ENCODE assay signal across 11 cellular contexts in genomic region chr4:102610007-102610406, GRCh38.
DNase-seq lines count a peak whose midpoint lies in the region; ATAC-seq, FAIRE-seq and TF ChIP-seq lines count a peak whose summit lies in the region.
"Had no signal": no experiment of that assay in that cellular context is flagged by ENCODE, and none has a peak within 500 bp of the region (broad histone marks: within the 10 kb centered on the region; RNA-seq: fewer than 3 reads in every experiment).

No MANE protein-coding gene starts in this region.

- no peak overlapping the region for H3K9ac ChIP-seq in BLaER1
- no peak overlapping the region for H3K9ac ChIP-seq in SK-N-SH
- H3K9ac ChIP-seq in kidney (ENCODE audit: low read length in 2 of 2), result no peak overlapping the region

- H3K4me3 ChIP-seq in BLaER1 (no peak overlapping the region), SK-N-SH (ENCODE audit: low read depth in 2 of 2, low read length in 1 of 2) (no peak overlapping the region), fibroblast of pulmonary artery (replicated peaks; ENCODE audit: low read depth, low read length) (no peak overlapping the region), kidney (ENCODE audit: low read length in 2 of 2) (no peak overlapping the region), prostate gland (no peak overlapping the region)
- H3K4me3 ChIP-seq: gastrocnemius medialis, Peyer's patch had no signal

- no peak for FAIRE-seq in kidney (lab: Jason Lieb, UNC)

- no peaks in the 10 kb centered on the region for H3K79me2 ChIP-seq in SK-N-SH (ENCODE audit: insufficient read depth)

- DNase-seq in SK-N-SH, result no peak
- peak; percentile 37 for DNase-seq in fibroblast of pulmonary artery (ENCODE audit: low read depth)
- no peak for DNase-seq in kidney
- DNase-seq in prostate gland (ENCODE audit: low spot score), result no peak
- DNase-seq: gastrocnemius medialis had no signal

- H3K27ac ChIP-seq in BLaER1 (no peak overlapping the region), SK-N-SH (ENCODE audit: low read depth in 2 of 2, low read length in 1 of 2) (no peak overlapping the region), kidney (ENCODE audit: low read depth in 2 of 2, low read length in 2 of 2) (no peak overlapping the region), prostate gland (no peak overlapping the region)
- H3K27ac ChIP-seq: gastrocnemius medialis, Peyer's patch had no signal

- no peaks in the 10 kb centered on the region for H3K9me3 ChIP-seq in BLaER1
- H3K9me3 ChIP-seq in SK-N-SH, result no peaks in the 10 kb centered on the region
- H3K9me3 ChIP-seq in kidney (ENCODE audit: control insufficient read depth in 1 of 2, low read length in 2 of 2), result no peaks in the 10 kb centered on the region
- H3K9me3 ChIP-seq in prostate gland, result no peaks in the 10 kb centered on the region
- H3K9me3 ChIP-seq: gastrocnemius medialis, Peyer's patch had no signal

- H3K4me1 ChIP-seq in BLaER1 (peaks cover 58% of the 10 kb centered on the region), SK-N-SH (ENCODE audit: control insufficient read depth in 1 of 2, insufficient read depth in 2 of 2, low read depth in 1 of 2, low read length in 1 of 2) (no peaks in the 10 kb centered on the region), kidney (ENCODE audit: control insufficient read depth in 1 of 2, insufficient read depth in 1 of 2, low read depth in 1 of 2, low read length in 2 of 2) (peaks cover 0 to 3% of the 10 kb centered on the region in 2 donors), prostate gland (replicated peaks) (no peaks in the 10 kb centered on the region)
- H3K4me1 ChIP-seq: gastrocnemius medialis had no signal

- H3K27me3 ChIP-seq in BLaER1, result no peaks in the 10 kb centered on the region
- H3K27me3 ChIP-seq in SK-N-SH (ENCODE audit: insufficient read depth), result no peaks in the 10 kb centered on the region
- H3K27me3 ChIP-seq in prostate gland (replicated peaks; ENCODE audit: insufficient read depth), result no peaks in the 10 kb centered on the region
- H3K27me3 ChIP-seq: gastrocnemius medialis, Peyer's patch had no signal

- peak; percentile 44 for TF ChIP-seq RAD21 in SK-N-SH (IDR thresholded peaks at IDR 0.05; ENCODE audit: low read length)

- TF ChIP-seq POLR2A in prostate gland (IDR thresholded peaks at IDR 0.05), result no peak

- intact Hi-C loops in kidney (cut with DNase I), result no loop called here
- intact Hi-C loops in prostate gland (cut with DNase I), result loop anchor here (5.0 kb wide), 1 partner anchor 163 kb away; no protein-coding TSS in a partner anchor

- H3K9me2 ChIP-seq in SK-N-SH, result no peaks in the 10 kb centered on the region

- H3K4me2 ChIP-seq in BLaER1, result peak overlapping the region; percentile 80
- H3K4me2 ChIP-seq in SK-N-SH, result no peak overlapping the region

- ATAC-seq in GM18907 (IDR thresholded peaks at IDR 0.05; ENCODE audit: unreplicated experiment) (peak; percentile 41), HG02870 (IDR thresholded peaks at IDR 0.05; ENCODE audit: unreplicated experiment) (no peak), HG02885 (IDR thresholded peaks at IDR 0.05; ENCODE audit: poor library complexity, unreplicated experiment) (no peak)
- ATAC-seq: gastrocnemius medialis; natural killer cell treated with Interleukin-12 subunit alpha and Interleukin-12 subunit beta and Interleukin-15 and Interleukin-18, amount 100 ng/mL, for 72 hours had no signal

- H3K36me3 ChIP-seq in BLaER1, result peaks cover 87% of the 10 kb centered on the region
- peaks cover 40 to 85% of the 10 kb centered on the region in 2 experiments for H3K36me3 ChIP-seq in SK-N-SH (replicated peaks in 1 of 2; ENCODE audit: control insufficient read depth in 1 of 2, insufficient read depth in 2 of 2, low read length in 1 of 2)
- H3K36me3 ChIP-seq in kidney (ENCODE audit: control insufficient read depth in 1 of 2, insufficient read depth in 2 of 2, low read length in 2 of 2), result peaks cover 44 to 66% of the 10 kb centered on the region in 2 donors
- peaks cover 0 to 7% of the 10 kb centered on the region in 2 donors for H3K36me3 ChIP-seq in prostate gland

- H2AFZ ChIP-seq in SK-N-SH (ENCODE audit: low read depth), result no peak overlapping the region

- POLR2A ChIA-PET in SK-N-SH (lab: Yijun Ruan, JAX), result no interaction called here

- no peak for TF ChIP-seq EP300 in SK-N-SH (IDR thresholded peaks at IDR 0.05; ENCODE audit: borderline replicate concordance in 1 of 2, low read depth in 1 of 2, low read length in 1 of 2)

- CTCF ChIA-PET in SK-N-SH (lab: Yijun Ruan, JAX), result interaction anchor here (0.6 to 2.0 kb wide), 5 partner anchors 8 to 492 kb away, joined by 3 to 8 read pairs (median 3); no protein-coding TSS in a partner anchor

- TF ChIP-seq CTCF in SK-N-SH (IDR thresholded peaks at IDR 0.05), result peak; percentile 49
- TF ChIP-seq CTCF in fibroblast of pulmonary artery (IDR thresholded peaks at IDR 0.05; ENCODE audit: low read length, missing control alignments), result peak; percentile 39
- TF ChIP-seq CTCF in kidney (IDR thresholded peaks at IDR 0.05; ENCODE audit: borderline replicate concordance, extremely low read depth, insufficient read depth), result no peak
- peak in 1 of 4 experiments; percentile 8 for TF ChIP-seq CTCF in prostate gland (IDR thresholded peaks at IDR 0.05)

- H4K20me1 ChIP-seq in BLaER1, result no peaks in the 10 kb centered on the region
- H4K20me1 ChIP-seq in SK-N-SH (ENCODE audit: insufficient read depth), result no peaks in the 10 kb centered on the region

- H3F3A ChIP-seq in SK-N-SH (replicated peaks; ENCODE audit: insufficient read depth), result no peaks in the 10 kb centered on the region

TF ChIP-seq in SK-N-SH, 30 proteins besides CTCF, POLR2A, EP300 and RAD21:
- TF ChIP-seq RXRA (IDR thresholded peaks at IDR 0.05; ENCODE audit: borderline replicate concordance, low read depth) (no peak), SMC3 (IDR thresholded peaks at IDR 0.05; ENCODE audit: low read depth, low read length) (peak; percentile 31)
